ENCODE assay signal across 8 cellular contexts in genomic region chr9:6305954-6306563, GRCh38. TPM values are rescaled to one million over a fixed set of nuclear protein-coding genes. Genes with fewer than 3 reads are reported as not detected.
DNase-seq lines count a peak whose midpoint lies in the region; ATAC-seq lines count a peak whose summit lies in the region.

No MANE protein-coding gene starts in this region.

- H3K23ac ChIP-seq in mesendoderm (ENCODE audit: low read length) = no peak overlapping the region

- no peak overlapping the region for H3K4ac ChIP-seq in mesendoderm (ENCODE audit: low read depth, low read length)

- H2BK5ac ChIP-seq in mesendoderm (ENCODE audit: low read length) = no peak overlapping the region

- no peaks in the 10 kb centered on the region for H3K79me2 ChIP-seq in mesendoderm (ENCODE audit: control insufficient read depth, insufficient read depth, low read length)

- WGBS in mesendoderm (ENCODE audit: extremely low coverage, insufficient coverage, low lambda C conversion rate) = no CpG with 5 or more reads among the region's 2 CpGs

- no peaks in the 10 kb centered on the region for H3K79me1 ChIP-seq in mesendoderm (ENCODE audit: low read length)

- ATAC-seq in GM18867 (IDR thresholded peaks at IDR 0.05; ENCODE audit: unreplicated experiment) (peak; percentile 50), GM19351 (IDR thresholded peaks at IDR 0.05; ENCODE audit: unreplicated experiment) (no peak), HG02938 (IDR thresholded peaks at IDR 0.05; ENCODE audit: unreplicated experiment) (no peak), HG03095 (IDR thresholded peaks at IDR 0.05; ENCODE audit: unreplicated experiment) (no peak)

- H2AK5ac ChIP-seq in mesendoderm (ENCODE audit: low read length) = no peak overlapping the region

- no peaks in the 10 kb centered on the region for H3K27me3 ChIP-seq in mesendoderm (ENCODE audit: insufficient read depth, low read length, poor library complexity)

- no peak overlapping the region for H2BK120ac ChIP-seq in mesendoderm (ENCODE audit: low read depth, low read length)

- no peak overlapping the region for H3K9ac ChIP-seq in mesendoderm (ENCODE audit: low read length)

- H3K27ac ChIP-seq in mesendoderm (ENCODE audit: low read depth, low read length) = no peak overlapping the region

- no peaks in the 10 kb centered on the region for H3K36me3 ChIP-seq in mesendoderm (ENCODE audit: control insufficient read depth, insufficient read depth, low read length)

- no peak overlapping the region for H3K4me3 ChIP-seq in mesendoderm (ENCODE audit: low read length)

- no peak overlapping the region for H4K5ac ChIP-seq in mesendoderm (ENCODE audit: low read length)

- H3K4me2 ChIP-seq in mesendoderm (ENCODE audit: low read length) = no peak overlapping the region

- peak; percentile 51 for DNase-seq in AG08395 (ENCODE audit: low spot score)
- DNase-seq in NCI-H460 (ENCODE audit: extremely low read depth, low read depth) = peak; percentile 46
- DNase-seq in dermis microvascular lymphatic vessel endothelial cell (ENCODE audit: low read depth in 2 of 2) = peak; percentile 58 to 61
- DNase-seq in mesendoderm = peak; percentile 45

- no peak overlapping the region for H2BK15ac ChIP-seq in mesendoderm (replicated peaks; ENCODE audit: low read depth)

- H3K56ac ChIP-seq in mesendoderm (ENCODE audit: low read length) = no peak overlapping the region

- no peak overlapping the region for H4K8ac ChIP-seq in mesendoderm (ENCODE audit: low read depth, low read length)

- no peak overlapping the region for H3K18ac ChIP-seq in mesendoderm (ENCODE audit: low read length)

- no peaks in the 10 kb centered on the region for H3K4me1 ChIP-seq in mesendoderm (ENCODE audit: control insufficient read depth, low read depth, low read length)

RNA-seq across cellular contexts. Expression of gene TPD52L3, which starts 22.1 kb away (rescaled TPM):
- total RNA-seq in NCI-H460 (2014; rRNA removed; shearing (Covaris generic)) = not detected in 2 replicates
- polyA plus RNA-seq in NCI-H460 (2014; cell fraction: nucleus; rRNA removed) = not detected in 2 replicates
- total RNA-seq in dermis microvascular lymphatic vessel endothelial cell = not detected in 2 replicates
- not detected for polyA plus RNA-seq in mesendoderm (2013, experiment 1 of 2)
- polyA plus RNA-seq in mesendoderm (2013, experiment 2 of 2) = not detected
